23 cellular contexts compared by ENCODE assay signal in the genomic region with DNA sequence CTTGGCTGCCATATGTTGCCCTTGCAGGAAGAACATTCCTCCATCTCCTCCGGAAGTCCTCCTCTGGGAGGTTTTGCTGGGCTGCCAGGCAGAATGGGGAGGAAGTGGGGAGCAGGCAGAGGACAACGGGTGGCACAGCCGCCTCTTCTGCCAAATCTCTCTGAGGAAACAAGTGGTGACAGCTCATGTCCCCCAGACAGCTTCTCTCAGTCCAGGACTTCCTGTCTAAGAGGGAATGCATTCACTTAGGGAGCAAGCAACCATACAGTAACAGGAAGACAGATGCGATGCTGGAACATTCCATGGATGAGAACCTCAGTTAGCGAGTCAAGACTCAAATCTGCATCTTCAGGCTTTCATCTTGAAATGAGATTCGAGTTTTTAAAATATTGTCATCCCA.
A peak's percentile ranks its signal among the peaks of the same experiment; 100 is the strongest.
DNase-seq lines count a peak whose midpoint lies in the region; ATAC-seq and TF ChIP-seq lines count a peak whose summit lies in the region.
"Had no signal": no experiment of that assay in that cellular context is flagged by ENCODE, and none has a peak within 500 bp of the region (broad histone marks: within the 10 kb centered on the region; RNA-seq: fewer than 3 reads in every experiment).

No MANE protein-coding gene starts in this region.

- intact Hi-C loops in esophagus squamous epithelium (cut with DNase I), result no loop called here

- peaks cover 15% of the 10 kb centered on the region for H3K9me3 Mint-ChIP-seq in natural killer cell treated with Interleukin-12 subunit alpha and Interleukin-12 subunit beta and Interleukin-15 and Interleukin-18, amount 100 ng/mL, for 72 hours

- peak overlapping the region; percentile 5 for H3K18ac ChIP-seq in neuronal stem cell (ENCODE audit: low read length)

- no peak overlapping the region for H2BK15ac ChIP-seq in neuronal stem cell (ENCODE audit: low read length)

- H3K27me3 ChIP-seq in esophagus squamous epithelium (no peaks in the 10 kb centered on the region), neuronal stem cell (ENCODE audit: control insufficient read depth in 3 of 3, insufficient read depth in 3 of 3, low read depth in 1 of 3, low read length in 3 of 3) (no peaks in the 10 kb centered on the region)
- H3K27me3 ChIP-seq: BLaER1 treated with 17β-estradiol and CSF1 and Interleukin-3, amounts not matched to agents 10 nM and 100 nM; right atrium auricular region had no signal

- no peak overlapping the region for H2AFZ ChIP-seq in neuronal stem cell (ENCODE audit: low read length)

- H3K14ac ChIP-seq in neuronal stem cell (ENCODE audit: low read length), result no peak overlapping the region

- H3K4me1 Mint-ChIP-seq in natural killer cell treated with Interleukin-12 subunit alpha and Interleukin-12 subunit beta and Interleukin-15 and Interleukin-18, amount 100 ng/mL, for 72 hours (ENCODE audit: low read depth in 2 of 2), result no peaks in the 10 kb centered on the region
- H3K4me1 Mint-ChIP-seq: IgD-negative memory B cell; memory B cell; stimulated activated naive CD8-positive, alpha-beta T cell treated with anti-CD3 and anti-CD28 coated beads, Interleukin-15, amount 100 ng/mL, for 72 hours had no signal

- no peak overlapping the region for H3K9ac ChIP-seq in neuronal stem cell (ENCODE audit: low read depth, low read length, poor library complexity)
- H3K9ac ChIP-seq: BLaER1 treated with 17β-estradiol and CSF1 and Interleukin-3, amounts not matched to agents 10 nM and 100 nM had no signal

- H3K36me3 Mint-ChIP-seq in natural killer cell treated with Interleukin-12 subunit alpha and Interleukin-12 subunit beta and Interleukin-15 and Interleukin-18, amount 100 ng/mL, for 72 hours, result no peaks in the 10 kb centered on the region
- H3K36me3 Mint-ChIP-seq: IgD-negative memory B cell, memory B cell had no signal

- no peak for TF ChIP-seq CTCF in esophagus squamous epithelium (IDR thresholded peaks at IDR 0.05)

- 46 to 67% methylated on average over 6 of the region's 6 CpGs for WGBS in esophagus squamous epithelium, 2 donors
- WGBS in neuronal stem cell (ENCODE audit: extremely low coverage in 2 of 2, insufficient read length in 2 of 2, insufficient replicate concordance in 1 of 2), 2 donors, result no CpG with 5 or more reads among the region's 6 CpGs

- no peak overlapping the region for H4K91ac ChIP-seq in neuronal stem cell (ENCODE audit: low read depth, low read length, poor library complexity)

- no peak overlapping the region for H4K8ac ChIP-seq in neuronal stem cell (ENCODE audit: low read depth, low read length)

- no peak overlapping the region for H3K4me3 Mint-ChIP-seq in natural killer cell treated with Interleukin-12 subunit alpha and Interleukin-12 subunit beta and Interleukin-15 and Interleukin-18, amount 100 ng/mL, for 72 hours
- H3K4me3 Mint-ChIP-seq: activated CD4-positive, alpha-beta memory T cell treated with anti-CD3 and anti-CD28 coated beads for 36 hours; memory B cell; stimulated activated naive CD8-positive, alpha-beta T cell treated with anti-CD3 and anti-CD28 coated beads, Interleukin-15, amount 100 ng/mL, for 72 hours had no signal

- H3K4me3 ChIP-seq in esophagus squamous epithelium, result no peak overlapping the region
- H3K4me3 ChIP-seq in neuronal stem cell (ENCODE audit: low read length in 2 of 2), result no peak overlapping the region
- H3K4me3 ChIP-seq: BLaER1 treated with 17β-estradiol and CSF1 and Interleukin-3, amounts not matched to agents 10 nM and 100 nM; right atrium auricular region had no signal

- H3K27ac Mint-ChIP-seq in natural killer cell treated with Interleukin-12 subunit alpha and Interleukin-12 subunit beta and Interleukin-15 and Interleukin-18, amount 100 ng/mL, for 72 hours, result no peak overlapping the region
- H3K27ac Mint-ChIP-seq: activated CD4-positive, alpha-beta memory T cell treated with anti-CD3 and anti-CD28 coated beads for 36 hours; IgD-negative memory B cell; memory B cell; stimulated activated naive CD8-positive, alpha-beta T cell treated with anti-CD3 and anti-CD28 coated beads, Interleukin-15, amount 100 ng/mL, for 72 hours had no signal

- ATAC-seq in HG02571 (IDR thresholded peaks at IDR 0.05; ENCODE audit: unreplicated experiment) (no peak), HG03378 (IDR thresholded peaks at IDR 0.05; ENCODE audit: unreplicated experiment) (no peak)
- ATAC-seq in natural killer cell treated with Interleukin-12 subunit alpha and Interleukin-12 subunit beta and Interleukin-15 and Interleukin-18, amount 100 ng/mL, for 72 hours, result no peak
- ATAC-seq: stimulated activated naive CD8-positive, alpha-beta T cell treated with anti-CD3 and anti-CD28 coated beads, Interleukin-15, amount 100 ng/mL, for 72 hours had no signal

- no peak for TF ChIP-seq POLR2A in esophagus squamous epithelium (IDR thresholded peaks at IDR 0.05)

- no peak overlapping the region for H3K4me2 ChIP-seq in neuronal stem cell (ENCODE audit: insufficient read depth, low read length, poor library complexity, severe bottlenecking)
- H3K4me2 ChIP-seq: BLaER1 treated with 17β-estradiol and CSF1 and Interleukin-3, amounts not matched to agents 10 nM and 100 nM had no signal

- no peak overlapping the region for H2AK5ac ChIP-seq in neuronal stem cell (ENCODE audit: low read depth, low read length)

- DNase-seq in EH (ENCODE audit: low read depth) (peak; percentile 60), NCI-H69 (lab: John Stamatoyannopoulos, UW) (peak; percentile 20), esophagus squamous epithelium (lab: John Stamatoyannopoulos, UW) (no peak), neuronal stem cell (ENCODE audit: low spot score) (no peak), CD1c-positive myeloid dendritic cell (ENCODE audit: extremely low spot score) (no peak)
- DNase-seq in natural killer cell treated with Interleukin-12 subunit alpha and Interleukin-12 subunit beta and Interleukin-15 and Interleukin-18, amount 100 ng/mL, for 72 hours (ENCODE audit: low spot score), result no peak
- DNase-seq: activated CD4-positive, alpha-beta memory T cell treated with anti-CD3 and anti-CD28 coated beads for 36 hours; activated CD4-positive, CD25-positive, alpha-beta regulatory T cell; activated gamma-delta T cell treated with Interleukin-2 at 50 U/mL for 16 hours; kidney; MM.1S; NCI-H1436; NCI-H524; occipital lobe; stimulated activated CD4-positive, alpha-beta T cell treated with anti-CD3 and anti-CD28 coated beads, Interleukin-12 subunit alpha, Interleukin-12 subunit beta, amount 100 ng/mL, for 4 hours; stimulated activated naive CD8-positive, alpha-beta T cell treated with anti-CD3 and anti-CD28 coated beads, Interleukin-15, amount 100 ng/mL, for 72 hours; trophoblast cell had no signal

- no peak overlapping the region for H3K23ac ChIP-seq in neuronal stem cell (ENCODE audit: low read depth, low read length, poor library complexity)

- H2BK12ac ChIP-seq in neuronal stem cell (ENCODE audit: low read length), result no peak overlapping the region

- H3K9me3 ChIP-seq in esophagus squamous epithelium (no peaks in the 10 kb centered on the region), neuronal stem cell (replicated peaks in 1 of 2; ENCODE audit: control insufficient read depth in 2 of 2, insufficient read depth in 1 of 2, low read depth in 1 of 2, low read length in 2 of 2) (no peaks in the 10 kb centered on the region)
- H3K9me3 ChIP-seq: right atrium auricular region had no signal

- H3K36me3 ChIP-seq in esophagus squamous epithelium, result no peaks in the 10 kb centered on the region
- no peaks in the 10 kb centered on the region for H3K36me3 ChIP-seq in neuronal stem cell (replicated peaks in 1 of 2; ENCODE audit: control insufficient read depth in 2 of 2, insufficient read depth in 2 of 2, low read length in 2 of 2)
- H3K36me3 ChIP-seq: BLaER1 treated with 17β-estradiol and CSF1 and Interleukin-3, amounts not matched to agents 10 nM and 100 nM; right atrium auricular region had no signal

- no peak overlapping the region for H3K4ac ChIP-seq in neuronal stem cell (ENCODE audit: low read length)

- peak overlapping the region in 3 of 4 donors; percentile 21 to 77 (median 71) for H3K27ac ChIP-seq in esophagus squamous epithelium
- no peak overlapping the region for H3K27ac ChIP-seq in neuronal stem cell (replicated peaks; ENCODE audit: low read length)
- H3K27ac ChIP-seq: BLaER1 treated with 17β-estradiol and CSF1 and Interleukin-3, amounts not matched to agents 10 nM and 100 nM; right atrium auricular region had no signal

- no peaks in the 10 kb centered on the region for H3K79me1 ChIP-seq in neuronal stem cell (ENCODE audit: low read depth, low read length)

- H2BK120ac ChIP-seq in neuronal stem cell (ENCODE audit: low read depth, low read length), result no peak overlapping the region

- H3K27me3 Mint-ChIP-seq in natural killer cell treated with Interleukin-12 subunit alpha and Interleukin-12 subunit beta and Interleukin-15 and Interleukin-18, amount 100 ng/mL, for 72 hours, result no peaks in the 10 kb centered on the region
- H3K27me3 Mint-ChIP-seq: activated CD4-positive, alpha-beta memory T cell treated with anti-CD3 and anti-CD28 coated beads for 36 hours; IgD-negative memory B cell; memory B cell; stimulated activated naive CD8-positive, alpha-beta T cell treated with anti-CD3 and anti-CD28 coated beads, Interleukin-15, amount 100 ng/mL, for 72 hours had no signal

- H2BK5ac ChIP-seq in neuronal stem cell (ENCODE audit: low read length), result no peak overlapping the region

- peaks cover 0 to 13% (median 3%) of the 10 kb centered on the region in 3 donors for H3K4me1 ChIP-seq in esophagus squamous epithelium
- H3K4me1 ChIP-seq in neuronal stem cell (ENCODE audit: control insufficient read depth in 2 of 2, insufficient read depth in 1 of 2, low read depth in 1 of 2, low read length in 2 of 2), result peaks cover 6 to 13% of the 10 kb centered on the region in 2 donors
- H3K4me1 ChIP-seq: right atrium auricular region had no signal

Comparison
In these comparisons a context has a peak if more than half of its experiments do, and no peak if none do; other contexts are left out.
1. DNase-seq: peak in EH (single experiment) and NCI-H69 (single experiment); none in esophagus squamous epithelium (single experiment), neuronal stem cell (single experiment), CD1c-positive myeloid dendritic cell (single experiment) and natural killer cell treated with Interleukin-12 subunit alpha and Interleukin-12 subunit beta and Interleukin-15 and Interleukin-18, amount 100 ng/mL, for 72 hours (single experiment).